16 cellular contexts compared by ENCODE assay signal in the genomic region with DNA sequence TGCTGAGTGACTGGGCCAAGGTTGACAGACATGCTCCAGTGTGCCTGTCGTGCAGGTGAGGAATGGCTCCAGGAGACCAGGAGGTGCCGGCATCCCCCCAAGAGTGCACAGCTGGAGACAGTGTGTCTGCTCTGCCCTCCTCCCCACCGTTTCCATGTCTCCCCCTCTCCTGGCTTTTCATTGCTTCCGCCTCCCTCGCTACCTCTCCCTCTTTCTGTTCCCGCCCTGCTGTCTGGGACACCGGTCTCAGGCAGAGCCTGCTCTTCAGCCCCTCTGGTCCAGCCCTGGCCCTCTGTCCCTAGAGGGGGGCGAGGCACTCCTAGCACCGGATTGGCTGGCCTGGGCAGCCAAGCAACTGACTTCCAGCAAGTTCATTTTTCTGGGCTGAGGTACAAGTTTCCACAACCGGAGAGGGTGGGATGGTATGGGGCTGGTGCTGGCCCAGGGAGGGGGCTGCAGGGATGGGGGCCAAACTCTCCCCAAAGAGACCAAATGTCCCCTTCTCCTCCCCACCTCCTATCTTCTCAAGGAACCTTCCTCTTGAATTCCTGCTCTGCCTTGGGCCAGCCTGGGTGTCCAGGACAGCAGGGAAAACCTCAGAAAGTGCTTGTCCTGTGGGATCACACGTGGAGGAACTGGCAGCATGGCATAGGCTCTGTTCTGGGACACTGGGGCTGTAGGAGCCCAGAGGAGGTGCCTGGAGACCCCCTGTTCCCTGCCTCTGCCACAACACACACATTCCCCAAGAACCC. TPM values are rescaled to one million over a fixed set of nuclear protein-coding genes. Genes with fewer than 3 reads are reported as not detected.
DNase-seq lines count a peak whose midpoint lies in the region; ATAC-seq, FAIRE-seq and TF ChIP-seq lines count a peak whose summit lies in the region.
"Had no signal": no experiment of that assay in that cellular context is flagged by ENCODE, and none has a peak within 500 bp of the region (broad histone marks: within the 10 kb centered on the region; RNA-seq: fewer than 3 reads in every experiment).

No MANE protein-coding gene starts in this region.

- H3K4me3 Mint-ChIP-seq in activated CD4-positive, alpha-beta T cell treated with anti-CD3 and anti-CD28 coated beads, Interleukin-2, amount 10 ng/mL, durations not matched to agents 24 days and 14 days: no peak overlapping the region
- H3K4me3 Mint-ChIP-seq: activated CD4-positive, alpha-beta T cell treated with anti-CD3 and anti-CD28 coated beads for 36 hours; CD4-positive, CD25-positive, alpha-beta regulatory T cell had no signal

- no peak overlapping the region for H2AFZ ChIP-seq in hepatocyte

- H3K4me2 ChIP-seq in hepatocyte: no peak overlapping the region

- H3K79me2 ChIP-seq in hepatocyte: no peaks in the 10 kb centered on the region

- H3K27me3 ChIP-seq in hepatocyte (no peaks in the 10 kb centered on the region), dorsolateral prefrontal cortex (no peaks in the 10 kb centered on the region)
- H3K27me3 ChIP-seq: foreskin keratinocyte had no signal

- peaks cover 6% of the 10 kb centered on the region for H3K4me1 Mint-ChIP-seq in activated CD4-positive, alpha-beta T cell treated with anti-CD3 and anti-CD28 coated beads, Interleukin-2, amount 10 ng/mL, durations not matched to agents 24 days and 14 days

- intact Hi-C loops in sciatic nerve (cut with DNase I) (no loop called here), dorsolateral prefrontal cortex (cut with DNase I) (loop anchor here in 1 of 2 donors (2.0 kb wide), 1 partner anchor 77 kb away; no protein-coding TSS in a partner anchor)
- intact Hi-C loops in activated CD4-positive, alpha-beta T cell treated with anti-CD3 and anti-CD28 coated beads, Interleukin-2, amount 10 ng/mL, durations not matched to agents 24 days and 14 days (cut with micrococcal nuclease): no loop called here

- TF ChIP-seq CTCF in VCaP (conservative IDR thresholded peaks at IDR 0.05) (no peak), hepatocyte (IDR thresholded peaks at IDR 0.05; ENCODE audit: poor library complexity) (no peak), dorsolateral prefrontal cortex (IDR thresholded peaks at IDR 0.05 in 54 of 56, conservative IDR thresholded peaks at IDR 0.05 in 2 of 56; ENCODE audit: low read depth in 1 of 56, partially characterized antibody in 56 of 56) (no peak)

- H3K27ac Mint-ChIP-seq in activated CD4-positive, alpha-beta T cell treated with anti-CD3 and anti-CD28 coated beads, Interleukin-2, amount 10 ng/mL, durations not matched to agents 24 days and 14 days: no peak overlapping the region
- H3K27ac Mint-ChIP-seq: activated CD4-positive, alpha-beta T cell treated with anti-CD3 and anti-CD28 coated beads for 36 hours; CD4-positive, CD25-positive, alpha-beta regulatory T cell had no signal

- H3K36me3 ChIP-seq in hepatocyte (replicated peaks; ENCODE audit: insufficient read depth, low read depth): no peaks in the 10 kb centered on the region

- 63% methylated on average over 9 of the region's 11 CpGs for WGBS in hepatocyte (ENCODE audit: low lambda C conversion rate, missing lambda C conversion rate)

- H3K4me1 ChIP-seq in hepatocyte (ENCODE audit: insufficient read depth): no peaks in the 10 kb centered on the region
- H3K4me1 ChIP-seq: foreskin keratinocyte had no signal

- peaks cover 17% of the 10 kb centered on the region for H3K36me3 Mint-ChIP-seq in activated CD4-positive, alpha-beta T cell treated with anti-CD3 and anti-CD28 coated beads, Interleukin-2, amount 10 ng/mL, durations not matched to agents 24 days and 14 days (ENCODE audit: low read depth)

- H3K27me3 Mint-ChIP-seq in activated CD4-positive, alpha-beta T cell treated with anti-CD3 and anti-CD28 coated beads, Interleukin-2, amount 10 ng/mL, durations not matched to agents 24 days and 14 days: no peaks in the 10 kb centered on the region
- H3K27me3 Mint-ChIP-seq: activated CD4-positive, alpha-beta T cell treated with anti-CD3 and anti-CD28 coated beads for 36 hours had no signal

- DNase-seq in GM12891 (ENCODE audit: insufficient read length, low spot score) (no peak), hepatocyte (ENCODE audit: low spot score) (peak; percentile 46), sciatic nerve (ENCODE audit: low spot score) (no peak), NCI-H1436 treated with DMSO at 0.1 percent for 48 hours (lab: John Stamatoyannopoulos, UW) (no peak), dorsolateral prefrontal cortex (no peak)
- DNase-seq in activated CD4-positive, alpha-beta T cell treated with anti-CD3 and anti-CD28 coated beads, Interleukin-2, amount 10 ng/mL, durations not matched to agents 24 days and 14 days: no peak
- DNase-seq: activated CD4-positive, alpha-beta T cell treated with anti-CD3 and anti-CD28 coated beads for 36 hours; activated gamma-delta T cell treated with Interleukin-2 at 50 U/mL for 16 hours; CD4-positive, CD25-positive, alpha-beta regulatory T cell; foreskin keratinocyte; HCEC 1CT; NCI-H446 had no signal

- H3K27ac ChIP-seq in VCaP: peak overlapping the region; percentile 84
- peak overlapping the region; percentile 66 for H3K27ac ChIP-seq in hepatocyte
- no peak overlapping the region for H3K27ac ChIP-seq in dorsolateral prefrontal cortex
- H3K27ac ChIP-seq: foreskin keratinocyte had no signal

- no peak for TF ChIP-seq POLR2A in GM12891 (IDR thresholded peaks at IDR 0.05; ENCODE audit: low read depth, low read length)

- H3K4me3 ChIP-seq in hepatocyte (no peak overlapping the region), dorsolateral prefrontal cortex (no peak overlapping the region)

- H4K20me1 ChIP-seq in hepatocyte (ENCODE audit: insufficient read depth, poor library complexity, severe bottlenecking): no peaks in the 10 kb centered on the region

- no peaks in the 10 kb centered on the region for H3K9me2 ChIP-seq in hepatocyte (replicated peaks; ENCODE audit: insufficient read depth)

- FAIRE-seq in GM12891 (lab: Jason Lieb, UNC): peak; percentile 33
- FAIRE-seq: colon, urothelium cell line had no signal

- no peaks in the 10 kb centered on the region for H3K9me3 Mint-ChIP-seq in activated CD4-positive, alpha-beta T cell treated with anti-CD3 and anti-CD28 coated beads, Interleukin-2, amount 10 ng/mL, durations not matched to agents 24 days and 14 days
- H3K9me3 Mint-ChIP-seq: CD4-positive, CD25-positive, alpha-beta regulatory T cell had no signal

- no peaks in the 10 kb centered on the region for H3K9me3 ChIP-seq in hepatocyte (ENCODE audit: low read depth)

- ATAC-seq in sciatic nerve (peak; percentile 69), HG03565 (IDR thresholded peaks at IDR 0.05; ENCODE audit: unreplicated experiment) (no peak)
- ATAC-seq: activated CD4-positive, alpha-beta T cell treated with anti-CD3 and anti-CD28 coated beads for 36 hours; foreskin keratinocyte had no signal

TF ChIP-seq in GM12891, 5 proteins besides CTCF, POLR2A, EP300 and RAD21:
- TF ChIP-seq SPI1 (IDR thresholded peaks at IDR 0.05; ENCODE audit: low read depth, low read length) (no peak), POU2F2 (IDR thresholded peaks at IDR 0.05; ENCODE audit: low read depth, low read length) (no peak), TAF1 (IDR thresholded peaks at IDR 0.05; ENCODE audit: low read depth, low read length) (no peak), PAX5 (IDR thresholded peaks at IDR 0.05; ENCODE audit: insufficient read depth, low read length, severe bottlenecking) (no peak), POLR2AphosphoS5 (IDR thresholded peaks at IDR 0.05; ENCODE audit: low read depth, low read length) (no peak)

RNA-seq across cellular contexts. Expression of gene PRKCD, which starts 32.6 kb away (rescaled TPM):
- 47.7 TPM for polyA plus RNA-seq in GM12891 (2012; ENCODE audit: low read depth, missing spikeins)
- total RNA-seq in hepatocyte: 12.3 and 12.8 TPM in 2 replicates
- 18.6 and 23.6 TPM in 2 replicates for polyA plus RNA-seq in hepatocyte
- 30.3 TPM for total RNA-seq in sciatic nerve
- total RNA-seq in activated CD4-positive, alpha-beta T cell treated with anti-CD3 and anti-CD28 coated beads, Interleukin-2, amount 10 ng/mL, durations not matched to agents 24 days and 14 days: 28.1 and 28.8 TPM in 2 replicates
- total RNA-seq in dorsolateral prefrontal cortex: 10 to 100 TPM in 106 of 120 experiments, 1 to 10 TPM in 14; 6.1 to 36.1 (median 14.7) TPM

Comparison
In these comparisons a context has a peak if more than half of its experiments do, and no peak if none do; other contexts are left out.
1. H3K27ac ChIP-seq: peak in VCaP (single experiment) and hepatocyte (single experiment); none in dorsolateral prefrontal cortex (0 of 59).